Comparison of ENCODE assay signal across 14 cellular contexts in the genomic region with DNA sequence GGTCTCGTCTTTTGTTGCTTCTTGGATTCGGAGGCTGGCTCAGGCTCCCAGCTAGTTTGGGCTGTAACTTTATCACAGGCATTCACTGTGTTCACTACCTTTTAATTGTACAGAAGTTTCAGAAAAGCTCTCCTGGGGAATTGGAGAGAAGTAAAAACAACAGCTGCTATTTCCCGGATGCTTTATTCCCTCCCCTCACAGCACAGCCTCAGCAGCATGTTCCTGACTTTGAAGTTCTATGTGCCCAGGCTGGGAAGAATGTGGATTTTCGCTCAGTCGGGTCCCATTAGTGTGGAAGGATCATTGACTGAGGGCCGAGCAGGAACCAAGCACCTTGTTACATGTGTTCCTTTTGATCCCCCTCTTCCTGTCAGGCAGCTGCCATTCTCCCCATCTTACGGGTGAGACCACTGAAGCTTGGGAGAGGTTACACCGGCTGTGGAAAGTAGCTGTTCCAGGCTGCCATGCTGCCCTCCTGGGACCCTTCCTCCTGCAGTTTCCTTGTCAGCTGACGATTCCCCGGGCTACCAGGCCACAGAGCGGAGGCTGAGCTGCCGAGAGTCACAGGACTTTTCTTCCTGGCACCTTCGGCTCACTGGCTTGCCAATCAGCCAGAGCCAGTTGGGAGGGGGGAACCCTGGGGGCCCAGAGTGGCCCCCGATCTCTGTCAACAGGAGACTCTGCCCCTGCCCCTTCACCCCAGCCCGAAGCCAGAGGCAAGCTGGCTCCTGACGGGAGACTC.
A peak's percentile ranks its signal among the peaks of the same experiment; 100 is the strongest.
DNase-seq lines count a peak whose midpoint lies in the region; ATAC-seq and TF ChIP-seq lines count a peak whose summit lies in the region.
"Had no signal": no experiment of that assay in that cellular context is flagged by ENCODE, and none has a peak within 500 bp of the region (broad histone marks: within the 10 kb centered on the region; RNA-seq: fewer than 3 reads in every experiment).

No MANE protein-coding gene starts in this region.

- TF ChIP-seq CTCF in breast epithelium (IDR thresholded peaks at IDR 0.05) (no peak), MCF 10A (IDR thresholded peaks at IDR 0.05; ENCODE audit: unreplicated experiment) (no peak), esophagus squamous epithelium (IDR thresholded peaks at IDR 0.05) (no peak), nephron (IDR thresholded peaks at IDR 0.05; ENCODE audit: unreplicated experiment in 3 of 3) (no peak), thyroid gland (IDR thresholded peaks at IDR 0.05) (no peak)

- H3K36me3 Mint-ChIP-seq in MCF 10A (ENCODE audit: insufficient read depth, unreplicated experiment) (no peaks in the 10 kb centered on the region), nephron (ENCODE audit: low read depth) (no peaks in the 10 kb centered on the region)
- H3K36me3 Mint-ChIP-seq in activated T-helper 17 cell treated with anti-CD3 and anti-CD28 coated beads, Interleukin-2, amount 50 U/mL, for 72 hours (ENCODE audit: low read depth) = no peaks in the 10 kb centered on the region
- H3K36me3 Mint-ChIP-seq: T-cell had no signal

- no TSS peak for BruUV-seq in MCF 10A (replicated peaks; lab: Mats Ljungman, UMichigan)

- H3K27me3 ChIP-seq in breast epithelium = no peaks in the 10 kb centered on the region
- H3K27me3 ChIP-seq in esophagus squamous epithelium = no peaks in the 10 kb centered on the region
- H3K27me3 ChIP-seq in thyroid gland = no peaks in the 10 kb centered on the region

- H3K36me3 ChIP-seq in breast epithelium (no peaks in the 10 kb centered on the region), esophagus squamous epithelium (peaks cover 0 to 17% (median 0%) of the 10 kb centered on the region in 3 donors), thyroid gland (no peaks in the 10 kb centered on the region)

- H3K9me3 ChIP-seq in breast epithelium (no peaks in the 10 kb centered on the region), esophagus squamous epithelium (no peaks in the 10 kb centered on the region), thyroid gland (no peaks in the 10 kb centered on the region)

- POLR2A ChIA-PET in MCF 10A (lab: Yijun Ruan, JAX) = no interaction called here

- CTCF ChIA-PET in MCF 10A (lab: Yijun Ruan, JAX) = no interaction called here

- 82 to 89% methylated on average over 8 to 9 of the region's 16 CpGs for WGBS in esophagus squamous epithelium, 2 donors
- WGBS in thyroid gland, 2 donors = 56 to 70% methylated on average over 9 to 10 of the region's 16 CpGs

- H3K27me3 Mint-ChIP-seq in MCF 10A (ENCODE audit: insufficient read depth, unreplicated experiment) (no peaks in the 10 kb centered on the region), nephron (ENCODE audit: low read depth) (peaks cover 7% of the 10 kb centered on the region)
- peaks cover 28% of the 10 kb centered on the region for H3K27me3 Mint-ChIP-seq in activated T-helper 17 cell treated with anti-CD3 and anti-CD28 coated beads, Interleukin-2, amount 50 U/mL, for 72 hours

- intact Hi-C loops in breast epithelium (cut with DNase I; ENCODE audit: low total_unique reads) (loop anchor here (5.0 kb wide), 1 partner anchor 1277 kb away; no protein-coding TSS in a partner anchor), MCF 10A (cut with micrococcal nuclease) (no loop called here), esophagus squamous epithelium (cut with DNase I) (no loop called here), thyroid gland (cut with DNase I) (no loop called here)

- TF ChIP-seq POLR2A in breast epithelium (IDR thresholded peaks at IDR 0.05) (no peak), esophagus squamous epithelium (IDR thresholded peaks at IDR 0.05) (no peak), thyroid gland (IDR thresholded peaks at IDR 0.05) (no peak)

- DNase-seq in breast epithelium (ENCODE audit: low spot score in 2 of 2) (no peak), MCF 10A (ENCODE audit: unreplicated experiment) (no peak), esophagus squamous epithelium (lab: John Stamatoyannopoulos, UW) (no peak), thyroid gland (peak; percentile 36 to 53), NCI-H748 treated with DMSO at 0.1 percent for 48 hours (lab: John Stamatoyannopoulos, UW) (no peak)
- DNase-seq: activated CD4-positive, alpha-beta T cell treated with anti-CD3 and anti-CD28 coated beads, Interleukin-2, amount 50 U/mL, for 1 hour; activated CD8-positive, alpha-beta memory T cell treated with anti-CD3 and anti-CD28 coated beads, Interleukin-2, amount 50 U/mL, for 48 hours; aorta; NCI-H2081; T-cell had no signal

- H3K4me1 Mint-ChIP-seq in MCF 10A (ENCODE audit: insufficient read depth, unreplicated experiment) (peaks cover 6% of the 10 kb centered on the region), nephron (peaks cover 53% of the 10 kb centered on the region)
- no peaks in the 10 kb centered on the region for H3K4me1 Mint-ChIP-seq in activated T-helper 17 cell treated with anti-CD3 and anti-CD28 coated beads, Interleukin-2, amount 50 U/mL, for 72 hours

- H3K4me1 ChIP-seq in breast epithelium (peaks cover 0 to 18% of the 10 kb centered on the region in 2 donors), esophagus squamous epithelium (peaks cover 17 to 47% (median 28%) of the 10 kb centered on the region in 3 donors), thyroid gland (peaks cover 28 to 38% of the 10 kb centered on the region in 2 donors)

- H3K9me3 Mint-ChIP-seq in MCF 10A (ENCODE audit: unreplicated experiment) (no peaks in the 10 kb centered on the region), nephron (no peaks in the 10 kb centered on the region)
- no peaks in the 10 kb centered on the region for H3K9me3 Mint-ChIP-seq in activated T-helper 17 cell treated with anti-CD3 and anti-CD28 coated beads, Interleukin-2, amount 50 U/mL, for 72 hours
- H3K9me3 Mint-ChIP-seq: T-cell had no signal

- H3K27ac ChIP-seq in breast epithelium (peak overlapping the region; percentile 73 to 80), esophagus squamous epithelium (peak overlapping the region; percentile 35 to 57 (median 51)), thyroid gland (peak overlapping the region; percentile 77 to 81 (median 79))
- H3K27ac ChIP-seq: coronary artery had no signal

- peak overlapping the region in 1 of 3 donors; percentile 41 for H3K4me3 ChIP-seq in breast epithelium
- no peak overlapping the region for H3K4me3 ChIP-seq in esophagus squamous epithelium
- no peak overlapping the region for H3K4me3 ChIP-seq in thyroid gland (replicated peaks in 1 of 3)
- H3K4me3 ChIP-seq: coronary artery had no signal

- H3K27ac Mint-ChIP-seq in MCF 10A (ENCODE audit: low read depth, unreplicated experiment) = no peak overlapping the region
- peak overlapping the region; percentile 91 to 95 (median 95) for H3K27ac Mint-ChIP-seq in nephron
- H3K27ac Mint-ChIP-seq in activated T-helper 17 cell treated with anti-CD3 and anti-CD28 coated beads, Interleukin-2, amount 50 U/mL, for 72 hours = no peak overlapping the region
- H3K27ac Mint-ChIP-seq: T-cell had no signal

- no peak overlapping the region for H3K4me3 Mint-ChIP-seq in MCF 10A (ENCODE audit: unreplicated experiment)
- peak overlapping the region in 1 of 3 experiments; percentile 45 for H3K4me3 Mint-ChIP-seq in nephron
- no peak overlapping the region for H3K4me3 Mint-ChIP-seq in activated T-helper 17 cell treated with anti-CD3 and anti-CD28 coated beads, Interleukin-2, amount 50 U/mL, for 72 hours
- H3K4me3 Mint-ChIP-seq: T-cell had no signal

- ATAC-seq in activated T-helper 17 cell treated with anti-CD3 and anti-CD28 coated beads, Interleukin-2, amount 50 U/mL, for 72 hours (replicated peaks) = no peak
- ATAC-seq in GM19452 (IDR thresholded peaks at IDR 0.05; ENCODE audit: unreplicated experiment) = no peak
- ATAC-seq: T-cell had no signal

Comparison
In these comparisons a context has a peak if more than half of its experiments do, and no peak if none do; other contexts are left out.
1. DNase-seq: peak in thyroid gland (2 of 2); none in breast epithelium (0 of 2), MCF 10A (single experiment), esophagus squamous epithelium (single experiment) and NCI-H748 treated with DMSO at 0.1 percent for 48 hours (single experiment).
2. H3K27ac Mint-ChIP-seq: peak in nephron (3 of 3); none in MCF 10A (single experiment) and activated T-helper 17 cell treated with anti-CD3 and anti-CD28 coated beads, Interleukin-2, amount 50 U/mL, for 72 hours (single experiment).
3. Peak in every context shown above with its lines, with median percentiles within 50 percentile points of each other: H3K27ac ChIP-seq.